ENCODE assay signal across 3 cellular contexts in the genomic region with DNA sequence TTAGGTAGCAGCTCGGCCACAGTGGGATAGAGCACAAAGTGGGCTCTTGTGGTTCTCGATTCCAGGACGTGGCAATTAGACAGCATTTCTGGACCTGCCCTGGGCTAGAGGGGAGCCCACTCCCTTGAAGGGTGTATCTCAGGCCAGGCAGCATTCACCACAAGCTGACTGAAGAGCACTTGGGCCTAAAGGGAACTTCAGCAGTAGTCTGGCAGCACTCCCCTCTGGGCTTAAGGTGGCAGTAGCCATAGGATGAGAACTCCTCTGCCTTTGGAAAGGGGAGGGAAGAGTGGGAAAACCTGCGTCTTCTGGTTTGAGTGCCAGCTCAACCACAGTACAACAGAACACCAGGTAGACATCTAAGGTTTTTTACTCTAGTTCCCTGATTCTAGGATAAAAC.
TF ChIP-seq lines count a peak whose summit lies in the region.

No MANE protein-coding gene starts in this region.

TF ChIP-seq in A549, 52 proteins besides CTCF, POLR2A, EP300 and RAD21:
- TF ChIP-seq NPAS2 (CRISPR knock-in tag; IDR thresholded peaks at IDR 0.05; ENCODE audit: borderline replicate concordance) (no peak), EHF (CRISPR knock-in tag; IDR thresholded peaks at IDR 0.05) (no peak)
- TF ChIP-seq, protein P1, sequence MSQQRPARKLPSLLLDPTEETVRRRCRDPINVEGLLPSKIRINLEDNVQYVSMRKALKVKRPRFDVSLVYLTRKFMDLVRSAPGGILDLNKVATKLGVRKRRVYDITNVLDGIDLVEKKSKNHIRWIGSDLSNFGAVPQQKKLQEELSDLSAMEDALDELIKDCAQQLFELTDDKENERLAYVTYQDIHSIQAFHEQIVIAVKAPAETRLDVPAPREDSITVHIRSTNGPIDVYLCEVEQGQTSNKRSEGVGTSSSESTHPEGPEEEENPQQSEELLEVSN (IDR thresholded peaks at IDR 0.05; ENCODE audit: borderline replicate concordance, low read depth), result no peak

TF ChIP-seq in GM23338, 12 proteins besides CTCF, POLR2A, EP300 and RAD21:
- no peak for TF ChIP-seq CREB1 (CRISPR knock-in tag; IDR thresholded peaks at IDR 0.05; ENCODE audit: low read depth)
- TF ChIP-seq STAT1 (IDR thresholded peaks at IDR 0.05; ENCODE audit: unreplicated experiment), result no peak
- TF ChIP-seq POLR2AphosphoS5 (IDR thresholded peaks at IDR 0.05; ENCODE audit: low read depth), result no peak
- TF ChIP-seq EZH2 (IDR thresholded peaks at IDR 0.05; ENCODE audit: low read depth, unreplicated experiment), result no peak
- TF ChIP-seq, protein P2, sequence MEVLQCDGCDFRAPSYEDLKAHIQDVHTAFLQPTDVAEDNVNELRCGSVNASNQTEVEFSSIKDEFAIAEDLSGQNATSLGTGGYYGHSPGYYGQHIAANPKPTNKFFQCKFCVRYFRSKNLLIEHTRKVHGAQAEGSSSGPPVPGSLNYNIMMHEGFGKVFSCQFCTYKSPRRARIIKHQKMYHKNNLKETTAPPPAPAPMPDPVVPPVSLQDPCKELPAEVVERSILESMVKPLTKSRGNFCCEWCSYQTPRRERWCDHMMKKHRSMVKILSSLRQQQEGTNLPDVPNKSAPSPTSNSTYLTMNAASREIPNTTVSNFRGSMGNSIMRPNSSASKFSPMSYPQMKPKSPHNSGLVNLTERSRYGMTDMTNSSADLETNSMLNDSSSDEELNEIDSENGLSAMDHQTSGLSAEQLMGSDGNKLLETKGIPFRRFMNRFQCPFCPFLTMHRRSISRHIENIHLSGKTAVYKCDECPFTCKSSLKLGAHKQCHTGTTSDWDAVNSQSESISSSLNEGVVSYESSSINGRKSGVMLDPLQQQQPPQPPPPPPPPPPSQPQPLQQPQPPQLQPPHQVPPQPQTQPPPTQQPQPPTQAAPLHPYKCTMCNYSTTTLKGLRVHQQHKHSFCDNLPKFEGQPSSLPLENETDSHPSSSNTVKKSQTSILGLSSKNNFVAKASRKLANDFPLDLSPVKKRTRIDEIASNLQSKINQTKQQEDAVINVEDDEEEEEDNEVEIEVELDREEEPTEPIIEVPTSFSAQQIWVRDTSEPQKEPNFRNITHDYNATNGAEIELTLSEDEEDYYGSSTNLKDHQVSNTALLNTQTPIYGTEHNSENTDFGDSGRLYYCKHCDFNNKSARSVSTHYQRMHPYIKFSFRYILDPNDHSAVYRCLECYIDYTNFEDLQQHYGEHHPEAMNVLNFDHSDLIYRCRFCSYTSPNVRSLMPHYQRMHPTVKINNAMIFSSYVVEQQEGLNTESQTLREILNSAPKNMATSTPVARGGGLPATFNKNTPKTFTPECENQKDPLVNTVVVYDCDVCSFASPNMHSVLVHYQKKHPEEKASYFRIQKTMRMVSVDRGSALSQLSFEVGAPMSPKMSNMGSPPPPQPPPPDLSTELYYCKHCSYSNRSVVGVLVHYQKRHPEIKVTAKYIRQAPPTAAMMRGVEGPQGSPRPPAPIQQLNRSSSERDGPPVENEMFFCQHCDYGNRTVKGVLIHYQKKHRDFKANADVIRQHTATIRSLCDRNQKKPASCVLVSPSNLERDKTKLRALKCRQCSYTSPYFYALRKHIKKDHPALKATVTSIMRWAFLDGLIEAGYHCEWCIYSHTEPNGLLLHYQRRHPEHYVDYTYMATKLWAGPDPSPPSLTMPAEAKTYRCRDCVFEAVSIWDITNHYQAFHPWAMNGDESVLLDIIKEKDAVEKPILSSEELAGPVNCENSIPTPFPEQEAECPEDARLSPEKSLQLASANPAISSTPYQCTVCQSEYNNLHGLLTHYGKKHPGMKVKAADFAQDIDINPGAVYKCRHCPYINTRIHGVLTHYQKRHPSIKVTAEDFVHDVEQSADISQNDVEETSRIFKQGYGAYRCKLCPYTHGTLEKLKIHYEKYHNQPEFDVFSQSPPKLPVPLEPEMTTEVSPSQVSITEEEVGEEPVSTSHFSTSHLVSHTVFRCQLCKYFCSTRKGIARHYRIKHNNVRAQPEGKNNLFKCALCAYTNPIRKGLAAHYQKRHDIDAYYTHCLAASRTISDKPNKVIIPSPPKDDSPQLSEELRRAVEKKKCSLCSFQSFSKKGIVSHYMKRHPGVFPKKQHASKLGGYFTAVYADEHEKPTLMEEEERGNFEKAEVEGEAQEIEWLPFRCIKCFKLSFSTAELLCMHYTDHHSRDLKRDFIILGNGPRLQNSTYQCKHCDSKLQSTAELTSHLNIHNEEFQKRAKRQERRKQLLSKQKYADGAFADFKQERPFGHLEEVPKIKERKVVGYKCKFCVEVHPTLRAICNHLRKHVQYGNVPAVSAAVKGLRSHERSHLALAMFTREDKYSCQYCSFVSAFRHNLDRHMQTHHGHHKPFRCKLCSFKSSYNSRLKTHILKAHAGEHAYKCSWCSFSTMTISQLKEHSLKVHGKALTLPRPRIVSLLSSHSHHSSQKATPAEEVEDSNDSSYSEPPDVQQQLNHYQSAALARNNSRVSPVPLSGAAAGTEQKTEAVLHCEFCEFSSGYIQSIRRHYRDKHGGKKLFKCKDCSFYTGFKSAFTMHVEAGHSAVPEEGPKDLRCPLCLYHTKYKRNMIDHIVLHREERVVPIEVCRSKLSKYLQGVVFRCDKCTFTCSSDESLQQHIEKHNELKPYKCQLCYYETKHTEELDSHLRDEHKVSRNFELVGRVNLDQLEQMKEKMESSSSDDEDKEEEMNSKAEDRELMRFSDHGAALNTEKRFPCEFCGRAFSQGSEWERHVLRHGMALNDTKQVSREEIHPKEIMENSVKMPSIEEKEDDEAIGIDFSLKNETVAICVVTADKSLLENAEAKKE (CRISPR knock-in tag; IDR thresholded peaks at IDR 0.05), result no peak
- no peak for TF ChIP-seq NANOG (IDR thresholded peaks at IDR 0.05; ENCODE audit: borderline replicate concordance)

TF ChIP-seq in K562, 482 proteins besides CTCF, POLR2A, EP300 and RAD21:
- no peak for TF ChIP-seq ESRRA (IDR thresholded peaks at IDR 0.05; ENCODE audit: borderline replicate concordance, low read depth)
- TF ChIP-seq NFATC3 (IDR thresholded peaks at IDR 0.05), result no peak
- no peak for TF ChIP-seq CHD2 (IDR thresholded peaks at IDR 0.05; ENCODE audit: low read depth, low read length)
- TF ChIP-seq SP1 (CRISPR knock-in tag; IDR thresholded peaks at IDR 0.05), result no peak
- no peak for TF ChIP-seq ZNF431 (CRISPR knock-in tag; IDR thresholded peaks at IDR 0.05)
- TF ChIP-seq ZNF778 (CRISPR knock-in tag; IDR thresholded peaks at IDR 0.05), result no peak
- TF ChIP-seq, protein P3, sequence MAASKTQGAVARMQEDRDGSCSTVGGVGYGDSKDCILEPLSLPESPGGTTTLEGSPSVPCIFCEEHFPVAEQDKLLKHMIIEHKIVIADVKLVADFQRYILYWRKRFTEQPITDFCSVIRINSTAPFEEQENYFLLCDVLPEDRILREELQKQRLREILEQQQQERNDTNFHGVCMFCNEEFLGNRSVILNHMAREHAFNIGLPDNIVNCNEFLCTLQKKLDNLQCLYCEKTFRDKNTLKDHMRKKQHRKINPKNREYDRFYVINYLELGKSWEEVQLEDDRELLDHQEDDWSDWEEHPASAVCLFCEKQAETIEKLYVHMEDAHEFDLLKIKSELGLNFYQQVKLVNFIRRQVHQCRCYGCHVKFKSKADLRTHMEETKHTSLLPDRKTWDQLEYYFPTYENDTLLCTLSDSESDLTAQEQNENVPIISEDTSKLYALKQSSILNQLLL (CRISPR knock-in tag; IDR thresholded peaks at IDR 0.05; ENCODE audit: borderline replicate concordance), result no peak
- TF ChIP-seq ZBTB1 (CRISPR knock-in tag; IDR thresholded peaks at IDR 0.05; ENCODE audit: borderline replicate concordance, low read depth), result no peak
- TF ChIP-seq ZZZ3 (IDR thresholded peaks at IDR 0.05), result no peak
- TF ChIP-seq CEBPG (CRISPR knock-in tag; IDR thresholded peaks at IDR 0.05), result no peak
- no peak for TF ChIP-seq CEBPG (tag; conservative IDR thresholded peaks at IDR 0.05 in 1 of 2, IDR thresholded peaks at IDR 0.05 in 1 of 2)
- TF ChIP-seq KHSRP (IDR thresholded peaks at IDR 0.05), result no peak
- TF ChIP-seq CREB1 (IDR thresholded peaks at IDR 0.05), result no peak
- TF ChIP-seq CREB1 (CRISPR knock-in tag; IDR thresholded peaks at IDR 0.05), result no peak
- TF ChIP-seq CHD1 (IDR thresholded peaks at IDR 0.05; ENCODE audit: low read length), result no peak
- no peak for TF ChIP-seq ESRRB (CRISPR knock-in tag; IDR thresholded peaks at IDR 0.05; ENCODE audit: borderline replicate concordance)
- no peak for TF ChIP-seq ZBTB17 (CRISPR knock-in tag; IDR thresholded peaks at IDR 0.05)
- TF ChIP-seq ZNF830 (CRISPR knock-in tag; IDR thresholded peaks at IDR 0.05), result no peak
- no peak for TF ChIP-seq ZBED1 (IDR thresholded peaks at IDR 0.05)
- TF ChIP-seq, protein P4, sequence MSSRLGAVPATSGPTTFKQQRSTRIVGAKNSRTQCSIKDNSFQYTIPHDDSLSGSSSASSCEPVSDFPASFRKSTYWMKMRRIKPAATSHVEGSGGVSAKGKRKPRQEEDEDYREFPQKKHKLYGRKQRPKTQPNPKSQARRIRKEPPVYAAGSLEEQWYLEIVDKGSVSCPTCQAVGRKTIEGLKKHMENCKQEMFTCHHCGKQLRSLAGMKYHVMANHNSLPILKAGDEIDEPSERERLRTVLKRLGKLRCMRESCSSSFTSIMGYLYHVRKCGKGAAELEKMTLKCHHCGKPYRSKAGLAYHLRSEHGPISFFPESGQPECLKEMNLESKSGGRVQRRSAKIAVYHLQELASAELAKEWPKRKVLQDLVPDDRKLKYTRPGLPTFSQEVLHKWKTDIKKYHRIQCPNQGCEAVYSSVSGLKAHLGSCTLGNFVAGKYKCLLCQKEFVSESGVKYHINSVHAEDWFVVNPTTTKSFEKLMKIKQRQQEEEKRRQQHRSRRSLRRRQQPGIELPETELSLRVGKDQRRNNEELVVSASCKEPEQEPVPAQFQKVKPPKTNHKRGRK (tag; IDR thresholded peaks at IDR 0.05), result no peak
